Comparison of ENCODE assay signal across 18 cellular contexts in genomic region chr6:11412616-11413015, GRCh38.
DNase-seq lines count a peak whose midpoint lies in the region; ATAC-seq and TF ChIP-seq lines count a peak whose summit lies in the region.
"Had no signal": no experiment of that assay in that cellular context is flagged by ENCODE, and none has a peak within 500 bp of the region (broad histone marks: within the 10 kb centered on the region; RNA-seq: fewer than 3 reads in every experiment).

No MANE protein-coding gene starts in this region.

- TF ChIP-seq CTCF in MCF 10A (IDR thresholded peaks at IDR 0.05; ENCODE audit: unreplicated experiment) (no peak), foreskin fibroblast (IDR thresholded peaks at IDR 0.05; ENCODE audit: low read depth, low read length) (no peak)

- peak; percentile 65 for ATAC-seq in stimulated activated naive CD8-positive, alpha-beta T cell treated with anti-CD3 and anti-CD28 coated beads, Interleukin-15, amount 100 ng/mL, for 72 hours
- ATAC-seq: CD8-positive, alpha-beta T cell had no signal

- intact Hi-C loops in activated CD4-positive, alpha-beta T cell treated with anti-CD3 and anti-CD28 coated beads, Interleukin-2, amount 10 ng/mL, durations not matched to agents 24 days and 14 days (cut with micrococcal nuclease), result loop anchor here (1.0 to 5.0 kb wide), 10 partner anchors 11 to 575 kb away; partner anchors contain the start of genes MAK and NEDD9
- intact Hi-C loops in MCF 10A (cut with micrococcal nuclease), result loop anchor here (5.0 kb wide), 1 partner anchor 270 kb away; no protein-coding TSS in a partner anchor

- CTCF ChIA-PET in MCF 10A (lab: Yijun Ruan, JAX), result no interaction called here

- no peaks in the 10 kb centered on the region for H3K36me3 ChIP-seq in adipocyte (ENCODE audit: control insufficient read depth, insufficient read depth, low read length, severe bottlenecking)
- H3K36me3 ChIP-seq: Peyer's patch, tibial nerve had no signal

- no peaks in the 10 kb centered on the region for H3K27me3 Mint-ChIP-seq in activated CD4-positive, alpha-beta T cell treated with anti-CD3 and anti-CD28 coated beads, Interleukin-2, amount 10 ng/mL, durations not matched to agents 24 days and 14 days
- H3K27me3 Mint-ChIP-seq in stimulated activated naive CD8-positive, alpha-beta T cell treated with anti-CD3 and anti-CD28 coated beads, Interleukin-15, amount 100 ng/mL, for 72 hours, result no peaks in the 10 kb centered on the region
- H3K27me3 Mint-ChIP-seq in MCF 10A (ENCODE audit: insufficient read depth, unreplicated experiment), result no peaks in the 10 kb centered on the region

- H3K4me3 ChIP-seq in adipocyte (ENCODE audit: low read length) (no peak overlapping the region), foreskin fibroblast (ENCODE audit: low read depth in 1 of 2, low read length in 2 of 2) (no peak overlapping the region)
- H3K4me3 ChIP-seq: Peyer's patch, tibial nerve had no signal

- peak overlapping the region; percentile 90 for H3K27ac Mint-ChIP-seq in activated CD4-positive, alpha-beta T cell treated with anti-CD3 and anti-CD28 coated beads, Interleukin-2, amount 10 ng/mL, durations not matched to agents 24 days and 14 days
- H3K27ac Mint-ChIP-seq in stimulated activated naive CD8-positive, alpha-beta T cell treated with anti-CD3 and anti-CD28 coated beads, Interleukin-15, amount 100 ng/mL, for 72 hours, result peak overlapping the region; percentile 87 to 94
- H3K27ac Mint-ChIP-seq in MCF 10A (ENCODE audit: low read depth, unreplicated experiment), result no peak overlapping the region
- H3K27ac Mint-ChIP-seq: CD8-positive, alpha-beta T cell had no signal

- H3K4me1 ChIP-seq in adipocyte (ENCODE audit: control insufficient read depth, insufficient read depth, low read length), result peaks cover 44% of the 10 kb centered on the region

- peaks cover 9% of the 10 kb centered on the region for H3K9me3 Mint-ChIP-seq in activated CD4-positive, alpha-beta T cell treated with anti-CD3 and anti-CD28 coated beads, Interleukin-2, amount 10 ng/mL, durations not matched to agents 24 days and 14 days
- peaks cover 0 to 10% of the 10 kb centered on the region in 2 donors for H3K9me3 Mint-ChIP-seq in stimulated activated naive CD8-positive, alpha-beta T cell treated with anti-CD3 and anti-CD28 coated beads, Interleukin-15, amount 100 ng/mL, for 72 hours
- H3K9me3 Mint-ChIP-seq in MCF 10A (ENCODE audit: unreplicated experiment), result no peaks in the 10 kb centered on the region
- H3K9me3 Mint-ChIP-seq: CD8-positive, alpha-beta T cell had no signal

- H3K36me3 Mint-ChIP-seq in activated CD4-positive, alpha-beta T cell treated with anti-CD3 and anti-CD28 coated beads, Interleukin-2, amount 10 ng/mL, durations not matched to agents 24 days and 14 days (ENCODE audit: low read depth), result no peaks in the 10 kb centered on the region
- no peaks in the 10 kb centered on the region for H3K36me3 Mint-ChIP-seq in MCF 10A (ENCODE audit: insufficient read depth, unreplicated experiment)
- H3K36me3 Mint-ChIP-seq: CD8-positive, alpha-beta T cell had no signal

- H3K9ac ChIP-seq in adipocyte (ENCODE audit: low read length), result peak overlapping the region; percentile 79

- BruUV-seq in MCF 10A (replicated peaks; lab: Mats Ljungman, UMichigan), result no TSS peak

- no peaks in the 10 kb centered on the region for H3K9me3 ChIP-seq in adipocyte (ENCODE audit: control insufficient read depth, low read length)
- H3K9me3 ChIP-seq: Peyer's patch, tibial nerve had no signal

- POLR2A ChIA-PET in MCF 10A (lab: Yijun Ruan, JAX), result no interaction called here

- no peak for DNase-seq in activated CD4-positive, alpha-beta T cell treated with anti-CD3 and anti-CD28 coated beads, Interleukin-2, amount 10 ng/mL, durations not matched to agents 24 days and 14 days
- DNase-seq in activated CD4-positive, alpha-beta T cell treated with anti-CD3 and anti-CD28 coated beads for 1 hour, result no peak
- DNase-seq in OCI-M1 (lab: John Stamatoyannopoulos, UW), result peak; percentile 89
- no peak for DNase-seq in adipocyte (ENCODE audit: low read depth)
- no peak for DNase-seq in stimulated activated naive CD8-positive, alpha-beta T cell treated with anti-CD3 and anti-CD28 coated beads, Interleukin-15, amount 100 ng/mL, for 72 hours
- DNase-seq in MCF 10A (ENCODE audit: unreplicated experiment), result no peak
- no peak for DNase-seq in foreskin fibroblast
- DNase-seq in NCI-H187 (lab: John Stamatoyannopoulos, UW), result no peak
- DNase-seq: activated CD4-positive, CD25-positive, alpha-beta regulatory T cell; CD8-positive, alpha-beta T cell; erythroblast; mammary epithelial cell; NCI-H2107; NCI-H69; Peyer's patch; retina had no signal

- H3K27me3 ChIP-seq in adipocyte (replicated peaks; ENCODE audit: control insufficient read depth, insufficient read depth, low read length), result no peaks in the 10 kb centered on the region
- H3K27me3 ChIP-seq: Peyer's patch, tibial nerve had no signal

- H3K4me1 Mint-ChIP-seq in activated CD4-positive, alpha-beta T cell treated with anti-CD3 and anti-CD28 coated beads, Interleukin-2, amount 10 ng/mL, durations not matched to agents 24 days and 14 days, result peaks cover 48% of the 10 kb centered on the region
- H3K4me1 Mint-ChIP-seq in stimulated activated naive CD8-positive, alpha-beta T cell treated with anti-CD3 and anti-CD28 coated beads, Interleukin-15, amount 100 ng/mL, for 72 hours, result peaks cover 66% of the 10 kb centered on the region
- peaks cover 6% of the 10 kb centered on the region for H3K4me1 Mint-ChIP-seq in MCF 10A (ENCODE audit: insufficient read depth, unreplicated experiment)

- H3K4me3 Mint-ChIP-seq in activated CD4-positive, alpha-beta T cell treated with anti-CD3 and anti-CD28 coated beads, Interleukin-2, amount 10 ng/mL, durations not matched to agents 24 days and 14 days, result no peak overlapping the region
- peak overlapping the region; percentile 28 to 32 for H3K4me3 Mint-ChIP-seq in stimulated activated naive CD8-positive, alpha-beta T cell treated with anti-CD3 and anti-CD28 coated beads, Interleukin-15, amount 100 ng/mL, for 72 hours
- no peak overlapping the region for H3K4me3 Mint-ChIP-seq in MCF 10A (ENCODE audit: unreplicated experiment)
- H3K4me3 Mint-ChIP-seq: CD8-positive, alpha-beta T cell; neural crest cell had no signal

Comparison
In these comparisons a context has a peak if more than half of its experiments do, and no peak if none do; other contexts are left out.
1. H3K4me3 Mint-ChIP-seq: peak in stimulated activated naive CD8-positive, alpha-beta T cell treated with anti-CD3 and anti-CD28 coated beads, Interleukin-15, amount 100 ng/mL, for 72 hours (2 of 2); none in activated CD4-positive, alpha-beta T cell treated with anti-CD3 and anti-CD28 coated beads, Interleukin-2, amount 10 ng/mL, durations not matched to agents 24 days and 14 days (single experiment) and MCF 10A (single experiment).